In genomic region chr2:35391736-35392442, GRCh38 we compare ENCODE assay signal across 20 cellular contexts.
DNase-seq lines count a peak whose midpoint lies in the region; ATAC-seq lines count a peak whose summit lies in the region.
"Had no signal": no experiment of that assay in that cellular context is flagged by ENCODE, and none has a peak within 500 bp of the region (broad histone marks: within the 10 kb centered on the region; RNA-seq: fewer than 3 reads in every experiment).

No MANE protein-coding gene starts in this region.

- peak; percentile 42 for ATAC-seq in sciatic nerve
- ATAC-seq in GM18498 (IDR thresholded peaks at IDR 0.05; ENCODE audit: unreplicated experiment), result no peak
- no peak for ATAC-seq in T-helper 17 cell
- ATAC-seq: CD8-positive, alpha-beta T cell; K562 had no signal

- peak; percentile 52 for DNase-seq in NCI-H82 (lab: John Stamatoyannopoulos, UW)
- DNase-seq in NCI-H82 treated with DMSO at 0.1 percent for 48 hours (lab: John Stamatoyannopoulos, UW; ENCODE audit: unreplicated experiment), result no peak
- peak; percentile 9 for DNase-seq in UCSD-AML1 (lab: John Stamatoyannopoulos, UW; ENCODE audit: unreplicated experiment)
- no peak for DNase-seq in sciatic nerve (ENCODE audit: low spot score)
- DNase-seq in T-helper 17 cell, result no peak
- no peak for DNase-seq in SIG-M5 treated with dmso at 0.1 percent for 504 hours (lab: John Stamatoyannopoulos, UW; ENCODE audit: unreplicated experiment)
- DNase-seq: Caco-2; CD8-positive, alpha-beta T cell; DND-41; Kasumi-1; NCI-H1092 treated with DMSO at 0.1 percent for 48 hours; NCI-H1436 treated with DMSO at 0.1 percent for 48 hours; NCI-H2029 treated with DMSO at 0.1 percent for 48 hours; NCI-H226; NCI-H510A; NCI-H69; SIG-M5 had no signal

- no peaks in the 10 kb centered on the region for H3K9me3 ChIP-seq in T-helper 17 cell (ENCODE audit: control insufficient read depth, low read length, poor library complexity, severe bottlenecking)
- H3K9me3 ChIP-seq: Caco-2 had no signal

- no peak overlapping the region for H3K27ac Mint-ChIP-seq in T-helper 17 cell
- H3K27ac Mint-ChIP-seq: B cell; CD8-positive, alpha-beta T cell had no signal

- intact Hi-C loops in sciatic nerve (cut with DNase I), result no loop called here

- H3K27me3 Mint-ChIP-seq in T-helper 17 cell, result no peaks in the 10 kb centered on the region
- H3K27me3 Mint-ChIP-seq: B cell had no signal

- H3K36me3 Mint-ChIP-seq in T-helper 17 cell (ENCODE audit: low read depth), result no peaks in the 10 kb centered on the region
- H3K36me3 Mint-ChIP-seq: CD8-positive, alpha-beta T cell had no signal

- H3K4me1 Mint-ChIP-seq in T-helper 17 cell, result no peaks in the 10 kb centered on the region
- H3K4me1 Mint-ChIP-seq: B cell had no signal

- no peak overlapping the region for H3K4me3 Mint-ChIP-seq in T-helper 17 cell
- H3K4me3 Mint-ChIP-seq: B cell; CD8-positive, alpha-beta T cell had no signal

Comparison
In these comparisons a context has a peak if more than half of its experiments do, and no peak if none do; other contexts are left out.
1. DNase-seq: peak in NCI-H82 (single experiment) and UCSD-AML1 (single experiment); none in NCI-H82 treated with DMSO at 0.1 percent for 48 hours (single experiment), sciatic nerve (single experiment), T-helper 17 cell (0 of 3) and SIG-M5 treated with dmso at 0.1 percent for 504 hours (single experiment).